Comparison of ENCODE assay signal across 8 cellular contexts in the genomic region with DNA sequence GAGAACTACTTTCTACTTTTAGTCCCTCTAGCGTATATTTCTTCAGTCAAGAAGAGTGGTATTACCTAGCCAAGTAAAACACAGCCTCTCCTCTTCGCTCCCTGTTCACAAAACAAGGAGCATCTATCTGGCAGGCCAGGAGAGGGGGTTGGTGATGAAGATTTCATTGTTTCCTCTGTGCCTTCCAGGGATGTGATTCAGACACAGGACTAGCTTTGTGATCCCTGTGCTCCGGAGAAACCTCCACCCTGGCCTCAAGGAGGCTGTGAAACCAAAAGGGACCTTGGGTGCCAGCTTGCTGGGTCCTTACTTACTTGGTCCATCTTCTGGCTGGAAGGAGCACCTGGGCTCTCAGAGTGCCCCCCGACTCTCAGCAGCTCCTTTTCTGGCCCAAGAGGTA. TPM values are rescaled to one million over a fixed set of nuclear protein-coding genes. Genes with fewer than 3 reads are reported as not detected.
DNase-seq lines count a peak whose midpoint lies in the region; ATAC-seq, FAIRE-seq and TF ChIP-seq lines count a peak whose summit lies in the region.

No MANE protein-coding gene starts in this region.

- BruUV-seq in MCF 10A (replicated peaks; lab: Mats Ljungman, UMichigan), result no TSS peak

- no peaks in the 10 kb centered on the region for H3K27me3 ChIP-seq in small intestine (ENCODE audit: control insufficient read depth in 2 of 2, insufficient read depth in 2 of 2, low read length in 2 of 2)

- FAIRE-seq in small intestine (lab: Jason Lieb, UNC), result no peak

- WGBS in small intestine, 3 donors, result 73 to 92% (median 81%) methylated on average over 3 to 4 of the region's 4 CpGs

- H3K27me3 Mint-ChIP-seq in MCF 10A (ENCODE audit: insufficient read depth, unreplicated experiment), result no peaks in the 10 kb centered on the region
- peaks cover 32% of the 10 kb centered on the region for H3K27me3 Mint-ChIP-seq in stimulated activated naive CD8-positive, alpha-beta T cell treated with anti-CD3 and anti-CD28 coated beads, Interleukin-15, amount 100 ng/mL, for 72 hours

- H3K4me1 ChIP-seq in small intestine (ENCODE audit: control insufficient read depth in 2 of 2, insufficient read depth in 1 of 2, low read depth in 1 of 2, low read length in 1 of 2), result no peaks in the 10 kb centered on the region

- H3K9me3 ChIP-seq in small intestine (ENCODE audit: control insufficient read depth, low read depth), result no peaks in the 10 kb centered on the region

- H3K9me3 Mint-ChIP-seq in MCF 10A (ENCODE audit: unreplicated experiment), result no peaks in the 10 kb centered on the region
- no peaks in the 10 kb centered on the region for H3K9me3 Mint-ChIP-seq in stimulated activated naive CD8-positive, alpha-beta T cell treated with anti-CD3 and anti-CD28 coated beads, Interleukin-15, amount 100 ng/mL, for 72 hours

- H3K36me3 Mint-ChIP-seq in MCF 10A (ENCODE audit: insufficient read depth, unreplicated experiment), result peaks cover 6% of the 10 kb centered on the region

- intact Hi-C loops in MCF 10A (cut with micrococcal nuclease), result loop anchor here (1.0 to 5.0 kb wide), 4 partner anchors 45 to 182 kb away; no protein-coding TSS in a partner anchor

- no peak overlapping the region for H3K4me3 ChIP-seq in small intestine (ENCODE audit: low read depth in 1 of 2, low read length in 2 of 2)

- peak overlapping the region in 1 of 2 donors; percentile 8 for H3K27ac ChIP-seq in small intestine (ENCODE audit: low read depth in 1 of 2, low read length in 1 of 2)

- ATAC-seq in stimulated activated naive CD8-positive, alpha-beta T cell treated with anti-CD3 and anti-CD28 coated beads, Interleukin-15, amount 100 ng/mL, for 72 hours, result no peak

- H3K36me3 ChIP-seq in small intestine (ENCODE audit: control insufficient read depth in 2 of 2, insufficient read depth in 2 of 2, low read length in 2 of 2), result no peaks in the 10 kb centered on the region

- POLR2A ChIA-PET in MCF 10A (lab: Yijun Ruan, JAX), result interaction anchor here (1.1 to 1.6 kb wide), 3 partner anchors 13 to 189 kb away, joined by 3 to 8 read pairs (median 4); no protein-coding TSS in a partner anchor

- no peak overlapping the region for H3K4me3 Mint-ChIP-seq in MCF 10A (ENCODE audit: unreplicated experiment)
- H3K4me3 Mint-ChIP-seq in stimulated activated naive CD8-positive, alpha-beta T cell treated with anti-CD3 and anti-CD28 coated beads, Interleukin-15, amount 100 ng/mL, for 72 hours, result no peak overlapping the region

- DNase-seq in HT1080 (ENCODE audit: low read depth) (peak; percentile 50), MCF 10A (ENCODE audit: unreplicated experiment) (peak; percentile 91), islet precursor cell (peak; percentile 92), superior temporal gyrus (ENCODE audit: extremely low spot score) (peak; percentile 63), HUDEP-2 (lab: John Stamatoyannopoulos, UW; ENCODE audit: unreplicated experiment in 76 of 76) (no peak), small intestine (no peak)
- no peak for DNase-seq in stimulated activated naive CD8-positive, alpha-beta T cell treated with anti-CD3 and anti-CD28 coated beads, Interleukin-15, amount 100 ng/mL, for 72 hours
- no peak for DNase-seq in effector CD8-positive, alpha-beta T cell (lab: John Stamatoyannopoulos, UW)

- CTCF ChIA-PET in MCF 10A (lab: Yijun Ruan, JAX), result interaction anchor here (0.7 to 7.6 kb wide), 21 partner anchors 8 to 199 kb away, joined by 3 to 78 read pairs (median 4); a partner anchor contains a TSS

- no peak overlapping the region for H3K27ac Mint-ChIP-seq in MCF 10A (ENCODE audit: low read depth, unreplicated experiment)
- no peak overlapping the region for H3K27ac Mint-ChIP-seq in stimulated activated naive CD8-positive, alpha-beta T cell treated with anti-CD3 and anti-CD28 coated beads, Interleukin-15, amount 100 ng/mL, for 72 hours

- TF ChIP-seq CTCF in MCF 10A (IDR thresholded peaks at IDR 0.05; ENCODE audit: unreplicated experiment), result peak; percentile 52

- no peaks in the 10 kb centered on the region for H3K4me1 Mint-ChIP-seq in MCF 10A (ENCODE audit: insufficient read depth, unreplicated experiment)
- H3K4me1 Mint-ChIP-seq in stimulated activated naive CD8-positive, alpha-beta T cell treated with anti-CD3 and anti-CD28 coated beads, Interleukin-15, amount 100 ng/mL, for 72 hours, result peaks cover 17% of the 10 kb centered on the region

RNA-seq across cellular contexts. Expression of a gene that starts 5.7 kb away (rescaled TPM):
- total RNA-seq in HT1080 (2014; rRNA removed; shearing (Covaris generic)), result 102 and 107 TPM in 2 replicates
- 73.4 and 77.7 TPM in 2 replicates for polyA plus RNA-seq in HT1080 (2015; cell fraction: cytosol; rRNA removed)
- 65.4 and 72.1 TPM in 2 replicates for polyA plus RNA-seq in HT1080 (2015; cell fraction: nucleus; rRNA removed)
- total RNA-seq in MCF 10A (2022), result 28.1 and 45.7 TPM in 2 replicates
- 100 to 1,000 TPM in 1 of 3 donors, 10 to 100 TPM in 2; 17.7 to 246 (median 25.4) TPM for polyA plus RNA-seq in small intestine

Comparison
In these comparisons a context has a peak if more than half of its experiments do, and no peak if none do; other contexts are left out.
1. DNase-seq: peak in HT1080 (single experiment), MCF 10A (single experiment), islet precursor cell (single experiment) and superior temporal gyrus (single experiment); none in stimulated activated naive CD8-positive, alpha-beta T cell treated with anti-CD3 and anti-CD28 coated beads, Interleukin-15, amount 100 ng/mL, for 72 hours (0 of 2), HUDEP-2 (0 of 76), effector CD8-positive, alpha-beta T cell (single experiment) and small intestine (single experiment).